8 cellular contexts compared by ENCODE assay signal in genomic region chr1:83583351-83584014, GRCh38.
DNase-seq lines count a peak whose midpoint lies in the region; ATAC-seq and TF ChIP-seq lines count a peak whose summit lies in the region.

No MANE protein-coding gene starts in this region.

- H3K27me3 ChIP-seq in PC-3 (ENCODE audit: low read length): peaks cover 5% of the 10 kb centered on the region; the same call in 1 of the 2 replicates

- no peak overlapping the region for H2AFZ ChIP-seq in PC-3 (ENCODE audit: low read length)

- H3K9ac ChIP-seq in PC-3 (ENCODE audit: low read length): no peak overlapping the region

- DNase-seq in A172 (ENCODE audit: low spot score) (peak; percentile 0), PC-3 (peak; percentile 23), epithelial cell of esophagus (ENCODE audit: low read depth) (peak; percentile 46), GM19238 (ENCODE audit: insufficient read length, low spot score) (no peak), hippocampal formation (lab: John Stamatoyannopoulos, UW) (no peak), SKM-1 (lab: John Stamatoyannopoulos, UW; ENCODE audit: unreplicated experiment) (no peak)

- no peak; the same call in 1 of the 2 replicates for ATAC-seq in PC-3
- ATAC-seq in HG03354 (IDR thresholded peaks at IDR 0.05; ENCODE audit: poor library complexity, severe bottlenecking, unreplicated experiment): no peak

- H3K9me2 ChIP-seq in PC-3 (replicated peaks; ENCODE audit: low read length): no peaks in the 10 kb centered on the region

- H4K20me1 ChIP-seq in PC-3 (ENCODE audit: low read length): no peaks in the 10 kb centered on the region

- no peaks in the 10 kb centered on the region for H3K9me3 ChIP-seq in PC-3 (ENCODE audit: low read length)

- no peak overlapping the region for H3K4me2 ChIP-seq in PC-3 (ENCODE audit: low read length)

- POLR2A ChIA-PET in PC-3 (lab: Charles Lee; ENCODE audit: unreplicated experiment): no interaction called here

- 0 out of 2 replicates have a peak, but pooled peaks have one; percentile 26 for TF ChIP-seq CTCF in GM12874 (IDR thresholded peaks at IDR 0.05; ENCODE audit: insufficient read depth, low read depth, low read length)
- TF ChIP-seq CTCF in PC-3 (conservative IDR thresholded peaks at IDR 0.05; ENCODE audit: low read depth, low read length): peak; percentile 36; the same call in 1 of the 2 replicates
- TF ChIP-seq CTCF in epithelial cell of esophagus (IDR thresholded peaks at IDR 0.05; ENCODE audit: insufficient read depth, low read depth, low read length, missing control alignments): peak; percentile 47

- no peaks in the 10 kb centered on the region for H3K79me2 ChIP-seq in PC-3 (ENCODE audit: low read length)

- CTCF ChIA-PET in PC-3 (lab: Charles Lee): no interaction called here

- H3K4me1 ChIP-seq in PC-3 (ENCODE audit: insufficient read depth, low read length): no peaks in the 10 kb centered on the region

- intact Hi-C loops in PC-3 (cut with micrococcal nuclease): no loop called here

- H3K4me3 ChIP-seq in PC-3 (ENCODE audit: low read length) (no peak overlapping the region), epithelial cell of esophagus (ENCODE audit: low read length) (no peak overlapping the region)

- no TSS peak for BruUV-seq in PC-3 (replicated peaks; lab: Mats Ljungman, UMichigan)

- no peak overlapping the region for H3K27ac ChIP-seq in PC-3 (ENCODE audit: low read length)

- H3F3A ChIP-seq in PC-3 (ENCODE audit: low read length, unreplicated experiment): no peaks in the 10 kb centered on the region

- H3K36me3 ChIP-seq in PC-3 (ENCODE audit: low read depth, low read length): no peaks in the 10 kb centered on the region

Comparison
In these comparisons a context has a peak if more than half of its experiments do, and no peak if none do; other contexts are left out.
1. DNase-seq: peak in A172 (single experiment), PC-3 (single experiment) and epithelial cell of esophagus (single experiment); none in GM19238 (single experiment), hippocampal formation (0 of 2) and SKM-1 (single experiment).
2. Peak in every context shown above with its lines, with median percentiles within 50 percentile points of each other: CTCF ChIP-seq.